ENCODE assay signal across 8 cellular contexts in the genomic region with DNA sequence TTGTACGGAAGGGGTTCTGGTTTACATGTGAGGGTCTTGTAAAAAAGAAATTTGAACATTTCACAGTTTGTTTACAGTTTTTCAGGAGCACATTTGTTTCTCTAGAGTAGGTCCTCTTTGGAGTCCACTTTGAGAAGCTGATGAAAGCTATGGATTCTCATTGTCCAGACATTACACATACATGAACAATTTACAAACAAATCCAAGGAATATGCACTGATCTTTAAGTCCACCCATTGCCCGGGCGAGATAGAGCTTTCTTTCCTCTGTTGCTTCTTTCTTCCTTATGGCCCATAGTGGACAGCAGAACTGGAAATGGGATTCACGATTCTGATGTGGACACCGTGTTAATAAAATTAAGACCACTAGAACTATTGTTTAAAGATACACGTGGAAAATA. TPM values are rescaled to one million over a fixed set of nuclear protein-coding genes. Genes with fewer than 3 reads are reported as not detected.
DNase-seq lines count a peak whose midpoint lies in the region; ATAC-seq, FAIRE-seq and TF ChIP-seq lines count a peak whose summit lies in the region.

No MANE protein-coding gene starts in this region.

- H3K4me2 ChIP-seq in astrocyte (ENCODE audit: low read length), result peak overlapping the region; percentile 90

- peak overlapping the region; percentile 82 for H3K27ac Mint-ChIP-seq in astrocyte (ENCODE audit: unreplicated experiment)

- no peaks in the 10 kb centered on the region for H3K36me3 Mint-ChIP-seq in astrocyte (ENCODE audit: low read depth, unreplicated experiment)

- H3K4me1 Mint-ChIP-seq in astrocyte (ENCODE audit: low read depth, unreplicated experiment), result peaks cover 18% of the 10 kb centered on the region

- WGBS in mesodermal cell (ENCODE audit: insufficient coverage in 2 of 2), 2 experiments, result 94 to 100% methylated on average over 3 to 5 of the region's 6 CpGs

- H2AFZ ChIP-seq in astrocyte (ENCODE audit: low read depth, low read length), result no peak overlapping the region

- POLR2A ChIA-PET in A673 (lab: Charles Lee; ENCODE audit: low non-redundant PET), result no interaction called here

- H3K36me3 ChIP-seq in A673 (ENCODE audit: insufficient read depth, low read length, poor library complexity, severe bottlenecking) (no peaks in the 10 kb centered on the region), HAP-1 (replicated peaks) (0 out of 2 replicates have a peak, but pooled peaks cover 4% of the 10 kb centered on the region), astrocyte (ENCODE audit: insufficient read depth, low read length) (peaks cover 4% of the 10 kb centered on the region), mesodermal cell (ENCODE audit: control insufficient read depth, insufficient read depth, low read length) (peaks cover 25% of the 10 kb centered on the region)

- peaks cover 60% of the 10 kb centered on the region for H4K20me1 ChIP-seq in astrocyte (ENCODE audit: insufficient read depth, low read length)

- H3K27ac ChIP-seq in A673 (ENCODE audit: low read depth, low read length, poor library complexity, severe bottlenecking) (peak overlapping the region; percentile 91), astrocyte (ENCODE audit: low read depth, low read length) (no peak overlapping the region), mesodermal cell (ENCODE audit: low read depth, low read length, severe bottlenecking) (no peak overlapping the region)

- H3K9ac ChIP-seq in astrocyte (ENCODE audit: low read length), result peak overlapping the region; percentile 89

- CTCF ChIA-PET in A673 (lab: Charles Lee), result no interaction called here

- TF ChIP-seq CTCF in A673 (conservative IDR thresholded peaks at IDR 0.05; ENCODE audit: low read depth, low read length) (no peak), astrocyte (IDR thresholded peaks at IDR 0.05; ENCODE audit: insufficient read depth, low read depth, low read length) (no peak)

- FAIRE-seq in astrocyte (lab: Jason Lieb, UNC), result no peak

- no peaks in the 10 kb centered on the region for H3K9me3 Mint-ChIP-seq in astrocyte (ENCODE audit: unreplicated experiment)

- no peak for ATAC-seq in GM18870 (IDR thresholded peaks at IDR 0.05; ENCODE audit: unreplicated experiment)

- H3K27me3 ChIP-seq in A673 (replicated peaks; ENCODE audit: insufficient read depth, low read depth, low read length, poor library complexity), result no peaks in the 10 kb centered on the region
- H3K27me3 ChIP-seq in HAP-1 (ENCODE audit: low read depth), result no peaks in the 10 kb centered on the region
- H3K27me3 ChIP-seq in astrocyte (ENCODE audit: insufficient read depth, low read length), result no peaks in the 10 kb centered on the region

- BruUV-seq in A673 (replicated peaks; lab: Mats Ljungman, UMichigan), result no TSS peak

- in situ Hi-C loops in HAP-1 (cut with MboI; ENCODE audit: low sequenced_read_pairs), result no loop called here

- H3K4me3 ChIP-seq in A673 (ENCODE audit: low read depth, low read length, poor library complexity, severe bottlenecking) (peak overlapping the region; percentile 90), HAP-1 (peak overlapping the region; percentile 94), astrocyte (ENCODE audit: insufficient read depth, low read depth, low read length) (peak overlapping the region; percentile 56), mesodermal cell (ENCODE audit: extremely low read depth, insufficient read depth, low read length, poor library complexity, severe bottlenecking) (peak overlapping the region; percentile 94)

- H3K4me3 Mint-ChIP-seq in astrocyte (ENCODE audit: unreplicated experiment), result peak overlapping the region; percentile 89

- peaks cover 4% of the 10 kb centered on the region for H3K4me1 ChIP-seq in A673 (ENCODE audit: insufficient read depth, low read length, poor library complexity, severe bottlenecking)
- peaks cover 12% of the 10 kb centered on the region; the same call in 1 of the 2 replicates for H3K4me1 ChIP-seq in HAP-1
- H3K4me1 ChIP-seq in astrocyte (ENCODE audit: insufficient read depth, low read length), result peaks cover 17% of the 10 kb centered on the region
- peaks cover 3% of the 10 kb centered on the region for H3K4me1 ChIP-seq in mesodermal cell (ENCODE audit: control insufficient read depth, insufficient read depth, low read length, poor library complexity, severe bottlenecking)

- no peaks in the 10 kb centered on the region for H3K27me3 Mint-ChIP-seq in astrocyte (ENCODE audit: low read depth, unreplicated experiment)

- peaks cover 69% of the 10 kb centered on the region for H3K79me2 ChIP-seq in astrocyte (ENCODE audit: insufficient read depth, low read length)

- DNase-seq in A673 (ENCODE audit: low spot score), result no peak
- DNase-seq in HAP-1 (ENCODE audit: low spot score in 2 of 2), result peak in 1 of 2 experiments; percentile 2
- DNase-seq in astrocyte (ENCODE audit: low read depth), result no peak
- DNase-seq in NCI-H1436 (lab: John Stamatoyannopoulos, UW), result no peak
- DNase-seq in A172 (ENCODE audit: low spot score), result no peak
- DNase-seq in NCI-H2171 (lab: John Stamatoyannopoulos, UW), result no peak

- intact Hi-C loops in A673 (cut with micrococcal nuclease; ENCODE audit: unreplicated experiment), result no loop called here

- H3K9me3 ChIP-seq in A673 (ENCODE audit: low read depth, low read length, poor library complexity, severe bottlenecking) (no peaks in the 10 kb centered on the region), HAP-1 (no peaks in the 10 kb centered on the region), astrocyte (ENCODE audit: insufficient read depth, low read depth, low read length) (no peaks in the 10 kb centered on the region), mesodermal cell (ENCODE audit: control insufficient read depth, low read length) (peaks cover 5% of the 10 kb centered on the region)

RNA-seq across cellular contexts. Expression of a gene that starts 1.9 kb away (rescaled TPM):
- 116 and 138 TPM in 2 replicates for total RNA-seq in A673 (2021)
- total RNA-seq in astrocyte, result 83.9 and 84.2 TPM in 2 replicates
- polyA plus RNA-seq in mesodermal cell (2013, experiment 1 of 2), result 77.3 TPM
- polyA plus RNA-seq in mesodermal cell (2013, experiment 2 of 2), result 69.2 TPM
- 37.3 and 47.4 TPM in 2 replicates for total RNA-seq in A172 (2014; rRNA removed; shearing (Covaris generic))

RNA-seq across cellular contexts. Expression of a gene that starts 29.1 kb away (rescaled TPM):
- total RNA-seq in A673 (2021) (not detected in 2 replicates), astrocyte (not detected in 2 replicates)
- 0.77 TPM for polyA plus RNA-seq in mesodermal cell (2013, experiment 1 of 2)
- 0.46 TPM for polyA plus RNA-seq in mesodermal cell (2013, experiment 2 of 2)
- not detected in 2 replicates for total RNA-seq in A172 (2014; rRNA removed; shearing (Covaris generic))

RNA-seq across cellular contexts. Expression of a gene that starts 48.5 kb away (rescaled TPM):
- total RNA-seq in A673 (2021), result 38.7 and 39.0 TPM in 2 replicates
- 18.9 and 19.5 TPM in 2 replicates for total RNA-seq in astrocyte
- polyA plus RNA-seq in mesodermal cell (2013, experiment 1 of 2), result 21.8 TPM
- polyA plus RNA-seq in mesodermal cell (2013, experiment 2 of 2), result 19.8 TPM
- 37.1 and 37.4 TPM in 2 replicates for total RNA-seq in A172 (2014; rRNA removed; shearing (Covaris generic))
